In genomic region chr14:81472096-81472800, GRCh38 we compare ENCODE assay signal across 15 cellular contexts.
"Had no signal": no experiment of that assay in that cellular context is flagged by ENCODE, and none has a peak within 500 bp of the region (broad histone marks: within the 10 kb centered on the region; RNA-seq: fewer than 3 reads in every experiment).

No MANE protein-coding gene starts in this region.

- H3K4me3 ChIP-seq: mucosa of descending colon, skin epidermis, tibial nerve, vagina had no signal

- FAIRE-seq: islet of Langerhans had no signal

- H3K27me3 ChIP-seq: neutrophil, tibial nerve, vagina had no signal

- H3K9me3 ChIP-seq: mucosa of descending colon, neutrophil, tibial nerve, vagina had no signal

- H3K27ac ChIP-seq: neutrophil, tibial nerve, vagina, VCaP had no signal

- H3K4me1 ChIP-seq: tibial nerve had no signal

- ATAC-seq: effector memory CD8-positive, alpha-beta T cell; left lobe of liver; mucosa of descending colon; naive thymus-derived CD8-positive, alpha-beta T cell had no signal

- DNase-seq: activated CD4-positive, alpha-beta T cell treated with anti-CD3 and anti-CD28 coated beads for 4 hours; activated effector memory CD4-positive, alpha-beta T cell treated with anti-CD3 and anti-CD28 coated beads, Interleukin-2, amount 50 U/mL, for 16 hours; activated T-cell treated with anti-CD3 and anti-CD28 coated beads, Interleukin-2, amount 50 U/mL, for 1 hour; effector memory CD8-positive, alpha-beta T cell; mammary epithelial cell; mucosa of descending colon; naive thymus-derived CD8-positive, alpha-beta T cell; posterior cingulate gyrus had no signal
